10 cellular contexts compared by ENCODE assay signal in genomic region chr9:93464395-93464794, GRCh38. TPM values are rescaled to one million over a fixed set of nuclear protein-coding genes. Genes with fewer than 3 reads are reported as not detected.
DNase-seq lines count a peak whose midpoint lies in the region; ATAC-seq and TF ChIP-seq lines count a peak whose summit lies in the region.
"Had no signal": no experiment of that assay in that cellular context is flagged by ENCODE, and none has a peak within 500 bp of the region (broad histone marks: within the 10 kb centered on the region; RNA-seq: fewer than 3 reads in every experiment).

No MANE protein-coding gene starts in this region.

- H3K4me1 Mint-ChIP-seq in activated T-cell treated with anti-CD3 and anti-CD28 coated beads, Interleukin-2, amount 50 U/mL, for 4 hours (ENCODE audit: low read depth) = peaks cover 88% of the 10 kb centered on the region
- H3K4me1 Mint-ChIP-seq in endodermal cell = peaks cover 73% of the 10 kb centered on the region
- peaks cover 87% of the 10 kb centered on the region for H3K4me1 Mint-ChIP-seq in stimulated activated naive CD8-positive, alpha-beta T cell treated with anti-CD3 and anti-CD28 coated beads, Interleukin-15, amount 100 ng/mL, for 72 hours
- H3K4me1 Mint-ChIP-seq in Caco-2 (ENCODE audit: low read depth, unreplicated experiment) = peaks cover 13% of the 10 kb centered on the region

- H3K27me3 Mint-ChIP-seq in activated T-cell treated with anti-CD3 and anti-CD28 coated beads, Interleukin-2, amount 50 U/mL, for 4 hours (ENCODE audit: low read depth) = no peaks in the 10 kb centered on the region
- no peaks in the 10 kb centered on the region for H3K27me3 Mint-ChIP-seq in endodermal cell (ENCODE audit: insufficient read depth)
- H3K27me3 Mint-ChIP-seq in stimulated activated naive CD8-positive, alpha-beta T cell treated with anti-CD3 and anti-CD28 coated beads, Interleukin-15, amount 100 ng/mL, for 72 hours = no peaks in the 10 kb centered on the region
- no peaks in the 10 kb centered on the region for H3K27me3 Mint-ChIP-seq in Caco-2 (ENCODE audit: insufficient read depth, unreplicated experiment)

- no peak overlapping the region for H3K27ac ChIP-seq in endodermal cell (ENCODE audit: low read depth, low read length)

- intact Hi-C loops in Caco-2 (cut with micrococcal nuclease; ENCODE audit: unreplicated experiment) = no loop called here

- peaks cover 8% of the 10 kb centered on the region for H3K36me3 Mint-ChIP-seq in activated T-cell treated with anti-CD3 and anti-CD28 coated beads, Interleukin-2, amount 50 U/mL, for 4 hours (ENCODE audit: insufficient read depth)
- H3K36me3 Mint-ChIP-seq in endodermal cell (ENCODE audit: low read depth) = peaks cover 3% of the 10 kb centered on the region
- H3K36me3 Mint-ChIP-seq in Caco-2 (ENCODE audit: insufficient read depth, unreplicated experiment) = no peaks in the 10 kb centered on the region

- no peaks in the 10 kb centered on the region for H3K9me3 Mint-ChIP-seq in activated T-cell treated with anti-CD3 and anti-CD28 coated beads, Interleukin-2, amount 50 U/mL, for 4 hours
- H3K9me3 Mint-ChIP-seq in endodermal cell = no peaks in the 10 kb centered on the region
- no peaks in the 10 kb centered on the region for H3K9me3 Mint-ChIP-seq in stimulated activated naive CD8-positive, alpha-beta T cell treated with anti-CD3 and anti-CD28 coated beads, Interleukin-15, amount 100 ng/mL, for 72 hours
- no peaks in the 10 kb centered on the region for H3K9me3 Mint-ChIP-seq in Caco-2 (ENCODE audit: unreplicated experiment)

- CTCF ChIA-PET in Caco-2 (lab: Charles Lee) = no interaction called here

- H3K27ac Mint-ChIP-seq in endodermal cell (peak overlapping the region; percentile 83), Caco-2 (ENCODE audit: unreplicated experiment) (no peak overlapping the region)
- peak overlapping the region; percentile 36 to 82 for H3K27ac Mint-ChIP-seq in stimulated activated naive CD8-positive, alpha-beta T cell treated with anti-CD3 and anti-CD28 coated beads, Interleukin-15, amount 100 ng/mL, for 72 hours

- H3K27me3 ChIP-seq in endodermal cell (ENCODE audit: control insufficient read depth, insufficient read depth, low read length, poor library complexity, severe bottlenecking) (no peaks in the 10 kb centered on the region), BE2C (no peaks in the 10 kb centered on the region), Caco-2 (replicated peaks; ENCODE audit: control insufficient read depth, insufficient read depth, low read length) (no peaks in the 10 kb centered on the region)

- H3K4me3 Mint-ChIP-seq in activated T-cell treated with anti-CD3 and anti-CD28 coated beads, Interleukin-2, amount 50 U/mL, for 4 hours = peak overlapping the region; percentile 35
- H3K4me3 Mint-ChIP-seq in endodermal cell = no peak overlapping the region
- peak overlapping the region; percentile 63 to 65 for H3K4me3 Mint-ChIP-seq in stimulated activated naive CD8-positive, alpha-beta T cell treated with anti-CD3 and anti-CD28 coated beads, Interleukin-15, amount 100 ng/mL, for 72 hours
- no peak overlapping the region for H3K4me3 Mint-ChIP-seq in Caco-2 (ENCODE audit: unreplicated experiment)

- H3K9ac ChIP-seq in endodermal cell (ENCODE audit: extremely low read depth, low read length, poor library complexity, severe bottlenecking) = no peak overlapping the region
- H3K9ac ChIP-seq: SK-N-SH had no signal

- H3K4me1 ChIP-seq in endodermal cell (ENCODE audit: control insufficient read depth, insufficient read depth, low read length) (peaks cover 5% of the 10 kb centered on the region), BE2C (peaks cover 2% of the 10 kb centered on the region; the same call in 1 of the 2 replicates), Caco-2 (peaks cover 12% of the 10 kb centered on the region)

- WGBS in endodermal cell (ENCODE audit: insufficient coverage in 1 of 2, insufficient read length in 1 of 2), 2 experiments = 83 to 85% methylated on average over 2 of the region's 3 CpGs

- POLR2A ChIA-PET in Caco-2 (lab: Charles Lee) = no interaction called here

- TF ChIP-seq CTCF in endodermal cell (conservative IDR thresholded peaks at IDR 0.05) = no peak
- no peak for TF ChIP-seq CTCF in BE2C (IDR thresholded peaks at IDR 0.05; ENCODE audit: low read depth, low read length)
- TF ChIP-seq CTCF in Caco-2 (IDR thresholded peaks at IDR 0.05; ENCODE audit: insufficient read depth in 1 of 2, low read depth in 1 of 2, low read length in 1 of 2, severe bottlenecking in 1 of 2, unreplicated experiment in 1 of 2) = no peak

- no peak for DNase-seq in activated T-cell treated with anti-CD3 and anti-CD28 coated beads, Interleukin-2, amount 50 U/mL, for 4 hours
- DNase-seq in activated T-cell treated with anti-CD3 and anti-CD28 coated beads, Interleukin-2, amount 50 U/mL, for 1 hour = no peak
- DNase-seq in NOMO-1 treated with DMSO at 0.1 percent for 48 hours (lab: John Stamatoyannopoulos, UW; ENCODE audit: unreplicated experiment) (peak; percentile 77), endodermal cell (no peak), BE2C (no peak), Caco-2 (no peak)
- no peak for DNase-seq in stimulated activated naive CD8-positive, alpha-beta T cell treated with anti-CD3 and anti-CD28 coated beads, Interleukin-15, amount 100 ng/mL, for 72 hours
- DNase-seq: kidney glomerular epithelial cell, SK-N-SH had no signal

- BruUV-seq in Caco-2 (replicated peaks; lab: Mats Ljungman, UMichigan) = no TSS peak

- no peaks in the 10 kb centered on the region for H3K9me3 ChIP-seq in endodermal cell (ENCODE audit: control insufficient read depth, low read length)
- no peaks in the 10 kb centered on the region for H3K9me3 ChIP-seq in BE2C
- H3K9me3 ChIP-seq in Caco-2 = no peaks in the 10 kb centered on the region
- H3K9me3 ChIP-seq: SK-N-SH had no signal

- H3K4me3 ChIP-seq in endodermal cell (ENCODE audit: low read length) (no peak overlapping the region), BE2C (ENCODE audit: low read depth, low read length) (no peak overlapping the region), Caco-2 (ENCODE audit: low read depth, low read length) (no peak overlapping the region)

- H3K36me3 ChIP-seq in endodermal cell (ENCODE audit: control insufficient read depth, insufficient read depth, low read length) (no peaks in the 10 kb centered on the region), BE2C (peaks cover 3% of the 10 kb centered on the region; the same call in 1 of the 2 replicates), Caco-2 (ENCODE audit: control insufficient read depth, insufficient read depth, low read length) (no peaks in the 10 kb centered on the region)

- no peak for ATAC-seq in activated T-cell treated with anti-CD3 and anti-CD28 coated beads, Interleukin-2, amount 50 U/mL, for 4 hours
- ATAC-seq in stimulated activated naive CD8-positive, alpha-beta T cell treated with anti-CD3 and anti-CD28 coated beads, Interleukin-15, amount 100 ng/mL, for 72 hours = no peak
- ATAC-seq in GM21737 (IDR thresholded peaks at IDR 0.05; ENCODE audit: unreplicated experiment) = no peak

RNA-seq across cellular contexts. Expression of gene FAM120AOS, which starts 11.0 kb away (rescaled TPM):
- total RNA-seq in activated T-cell treated with anti-CD3 and anti-CD28 coated beads, Interleukin-2, amount 50 U/mL, for 4 hours = 10 to 100 TPM; 30.5 to 36.8 (median 34.4) TPM
- total RNA-seq in endodermal cell = 10 to 100 TPM; 44.9 to 47.0 TPM
- 41.7 TPM for polyA plus RNA-seq in endodermal cell (2013, experiment 1 of 2)
- polyA plus RNA-seq in endodermal cell (2013, experiment 2 of 2) = 35.4 TPM
- 69.7 TPM for polyA plus RNA-seq in BE2C (2012; ENCODE audit: insufficient read depth, insufficient read length, low read depth)
- 30.1 and 36.0 TPM in 2 replicates for total RNA-seq in Caco-2 (2022)

RNA-seq across cellular contexts. Expression of gene FAM120A, which starts 12.9 kb away (rescaled TPM):
- 100 to 1,000 TPM; 116 to 124 (median 123) TPM for total RNA-seq in activated T-cell treated with anti-CD3 and anti-CD28 coated beads, Interleukin-2, amount 50 U/mL, for 4 hours
- 10 to 100 TPM; 38.3 to 46.1 TPM for total RNA-seq in endodermal cell
- polyA plus RNA-seq in endodermal cell (2013, experiment 1 of 2) = 29.2 TPM
- polyA plus RNA-seq in endodermal cell (2013, experiment 2 of 2) = 27.1 TPM
- polyA plus RNA-seq in BE2C (2012; ENCODE audit: insufficient read depth, insufficient read length, low read depth) = 86.3 TPM
- 42.8 and 43.2 TPM in 2 replicates for total RNA-seq in Caco-2 (2022)

Comparison
In these comparisons a context has a peak if more than half of its experiments do, and no peak if none do; other contexts are left out.
1. H3K4me3 Mint-ChIP-seq: peak in activated T-cell treated with anti-CD3 and anti-CD28 coated beads, Interleukin-2, amount 50 U/mL, for 4 hours (single experiment) and stimulated activated naive CD8-positive, alpha-beta T cell treated with anti-CD3 and anti-CD28 coated beads, Interleukin-15, amount 100 ng/mL, for 72 hours (2 of 2); none in endodermal cell (single experiment) and Caco-2 (single experiment).